Comparison of ENCODE assay signal across 15 cellular contexts in genomic region chr10:11869743-11870460, GRCh38. TPM values are rescaled to one million over a fixed set of nuclear protein-coding genes. Genes with fewer than 3 reads are reported as not detected.
A peak's percentile ranks its signal among the peaks of the same experiment; 100 is the strongest.
DNase-seq lines count a peak whose midpoint lies in the region; ATAC-seq and TF ChIP-seq lines count a peak whose summit lies in the region.
"Had no signal": no experiment of that assay in that cellular context is flagged by ENCODE, and none has a peak within 500 bp of the region (broad histone marks: within the 10 kb centered on the region; RNA-seq: fewer than 3 reads in every experiment).

No MANE protein-coding gene starts in this region.

- no peak overlapping the region for H3K14ac ChIP-seq in mesenchymal stem cell (ENCODE audit: low read length in 2 of 2)

- TF ChIP-seq CTCF in RWPE2 (IDR thresholded peaks at IDR 0.05; ENCODE audit: poor library complexity, severe bottlenecking) (no peak), tibial artery (IDR thresholded peaks at IDR 0.05) (no peak), endothelial cell (IDR thresholded peaks at IDR 0.05; ENCODE audit: unreplicated experiment) (no peak)

- peak overlapping the region in 1 of 2 experiments; percentile 63 for H3K18ac ChIP-seq in mesenchymal stem cell (ENCODE audit: low read depth in 1 of 2, low read length in 2 of 2)

- no peak overlapping the region for H3K4me2 ChIP-seq in mesenchymal stem cell (ENCODE audit: low read length, poor library complexity, severe bottlenecking)

- no peaks in the 10 kb centered on the region for H3K36me3 Mint-ChIP-seq in endothelial cell (ENCODE audit: low read depth, unreplicated experiment)

- no peak overlapping the region for H2BK5ac ChIP-seq in mesenchymal stem cell (ENCODE audit: low read depth, low read length, poor library complexity, severe bottlenecking)

- H3K27ac ChIP-seq in RWPE2 (ENCODE audit: poor library complexity, severe bottlenecking) (peak overlapping the region; percentile 98), epithelial cell of prostate (peak overlapping the region; percentile 97), mesenchymal stem cell (ENCODE audit: low read length, poor library complexity, severe bottlenecking) (no peak overlapping the region), tibial artery (no peak overlapping the region)

- no peak overlapping the region for H3K9ac ChIP-seq in mesenchymal stem cell (ENCODE audit: low read length)

- peaks cover 7% of the 10 kb centered on the region for H3K27me3 Mint-ChIP-seq in endothelial cell (ENCODE audit: unreplicated experiment)

- no peak overlapping the region for H2BK12ac ChIP-seq in mesenchymal stem cell (ENCODE audit: low read length in 2 of 2)

- no peak for DNase-seq in RWPE2 (ENCODE audit: low spot score)
- no peak for DNase-seq in epithelial cell of prostate (ENCODE audit: low read depth, low spot score)
- DNase-seq in mesenchymal stem cell: peak; percentile 8
- DNase-seq in tibial artery: no peak
- DNase-seq in endothelial cell (ENCODE audit: low spot score): no peak
- DNase-seq: activated CD4-positive, alpha-beta T cell treated with anti-CD3 and anti-CD28 coated beads, Interleukin-2, amount 10 ng/mL, durations not matched to agents 24 days and 14 days; activated T-cell treated with anti-CD3 and anti-CD28 coated beads, Interleukin-2, amount 50 U/mL, for 48 hours; anterior cingulate cortex; midbrain; NCI-H510A; PC-3 had no signal

- H3K9me3 ChIP-seq in RWPE2 (ENCODE audit: severe bottlenecking) (no peaks in the 10 kb centered on the region), mesenchymal stem cell (ENCODE audit: control insufficient read depth, low read length) (no peaks in the 10 kb centered on the region), tibial artery (no peaks in the 10 kb centered on the region)
- H3K9me3 ChIP-seq: prostate gland had no signal

- peaks cover 12% of the 10 kb centered on the region for H3K4me1 Mint-ChIP-seq in endothelial cell (ENCODE audit: unreplicated experiment)

- no peak overlapping the region for H3K4me3 Mint-ChIP-seq in endothelial cell (ENCODE audit: unreplicated experiment)
- H3K4me3 Mint-ChIP-seq: activated CD4-positive, alpha-beta T cell treated with anti-CD3 and anti-CD28 coated beads, Interleukin-2, amount 10 ng/mL, durations not matched to agents 24 days and 14 days; T-helper 1 cell treated with Interleukin-12 subunit alpha and Interleukin-12 subunit beta and Interleukin-4 antibody, amounts not matched to agents 30 μg/mL and 1 μg/mL, for 36 hours had no signal

- 72% methylated on average over 54 of the region's 78 CpGs for WGBS in mesenchymal stem cell

- no peak overlapping the region for H2AK5ac ChIP-seq in mesenchymal stem cell (ENCODE audit: low read length, severe bottlenecking)

- H3K4ac ChIP-seq in mesenchymal stem cell (ENCODE audit: low read depth in 1 of 2, low read length in 2 of 2): no peak overlapping the region

- H3K27me3 ChIP-seq in RWPE2 (ENCODE audit: insufficient read depth, poor library complexity, severe bottlenecking) (no peaks in the 10 kb centered on the region), mesenchymal stem cell (ENCODE audit: control insufficient read depth in 1 of 2, insufficient read depth in 1 of 2, low read length in 2 of 2) (no peaks in the 10 kb centered on the region), tibial artery (peaks cover 0 to 10% of the 10 kb centered on the region in 2 donors)

- H2BK15ac ChIP-seq in mesenchymal stem cell (ENCODE audit: low read depth, poor library complexity, severe bottlenecking): no peak overlapping the region

- no peaks in the 10 kb centered on the region for H3K9me3 Mint-ChIP-seq in endothelial cell (ENCODE audit: unreplicated experiment)
- H3K9me3 Mint-ChIP-seq: activated CD4-positive, alpha-beta T cell treated with anti-CD3 and anti-CD28 coated beads, Interleukin-2, amount 10 ng/mL, durations not matched to agents 24 days and 14 days; T-helper 1 cell treated with Interleukin-12 subunit alpha and Interleukin-12 subunit beta and Interleukin-4 antibody, amounts not matched to agents 30 μg/mL and 1 μg/mL, for 36 hours had no signal

- intact Hi-C loops in tibial artery (cut with DNase I; ENCODE audit: low total_unique reads): no loop called here

- ATAC-seq in RWPE2 (ENCODE audit: low read depth): no peak
- ATAC-seq in HG02938 (IDR thresholded peaks at IDR 0.05; ENCODE audit: unreplicated experiment): no peak
- no peak for ATAC-seq in HG02759 (IDR thresholded peaks at IDR 0.05; ENCODE audit: unreplicated experiment)
- ATAC-seq: PC-3 had no signal

- no peak overlapping the region for H2BK120ac ChIP-seq in mesenchymal stem cell (ENCODE audit: low read depth, low read length)

- H3K23ac ChIP-seq in mesenchymal stem cell (ENCODE audit: low read length in 2 of 2): no peak overlapping the region

- H3K4me1 ChIP-seq in RWPE2 (ENCODE audit: insufficient read depth, poor library complexity, severe bottlenecking) (peaks cover 11% of the 10 kb centered on the region), mesenchymal stem cell (ENCODE audit: control insufficient read depth, insufficient read depth, low read depth, low read length) (peaks cover 4% of the 10 kb centered on the region), tibial artery (peaks cover 0 to 16% (median 10%) of the 10 kb centered on the region in 4 donors)

- no peak overlapping the region for H4K91ac ChIP-seq in mesenchymal stem cell (ENCODE audit: low read length)

- H3K4me3 ChIP-seq in RWPE2 (ENCODE audit: severe bottlenecking) (no peak overlapping the region), mesenchymal stem cell (ENCODE audit: insufficient read depth in 1 of 2, low read depth in 1 of 2, low read length in 2 of 2) (peak overlapping the region in 1 of 2 experiments; percentile 29), tibial artery (peak overlapping the region; percentile 5 to 43)
- H3K4me3 ChIP-seq: prostate gland had no signal

- H3K36me3 ChIP-seq in RWPE2 (ENCODE audit: low read depth) (peaks cover 70% of the 10 kb centered on the region), mesenchymal stem cell (ENCODE audit: control insufficient read depth in 1 of 2, insufficient read depth in 2 of 2, low read depth in 1 of 2, low read length in 2 of 2) (peaks cover 0 to 37% of the 10 kb centered on the region in 2 experiments), tibial artery (peaks cover 0 to 20% (median 0%) of the 10 kb centered on the region in 3 donors)

- H4K8ac ChIP-seq in mesenchymal stem cell (ENCODE audit: low read length): no peak overlapping the region

- peaks cover 3% of the 10 kb centered on the region for H3K79me1 ChIP-seq in mesenchymal stem cell (replicated peaks; ENCODE audit: low read length, poor library complexity, severe bottlenecking)

- no peak overlapping the region for H3K27ac Mint-ChIP-seq in endothelial cell (ENCODE audit: unreplicated experiment)
- H3K27ac Mint-ChIP-seq: activated CD4-positive, alpha-beta T cell treated with anti-CD3 and anti-CD28 coated beads, Interleukin-2, amount 10 ng/mL, durations not matched to agents 24 days and 14 days; T-helper 1 cell treated with Interleukin-12 subunit alpha and Interleukin-12 subunit beta and Interleukin-4 antibody, amounts not matched to agents 30 μg/mL and 1 μg/mL, for 36 hours had no signal

- no peak overlapping the region for H2AFZ ChIP-seq in mesenchymal stem cell (ENCODE audit: low read depth, low read length)

RNA-seq across cellular contexts. Expression of gene PROSER2, which starts 46.7 kb away (rescaled TPM):
- 1.7 TPM for polyA plus RNA-seq in mesenchymal stem cell (2013, experiment 1 of 2)
- 2.0 TPM for polyA plus RNA-seq in mesenchymal stem cell (2013, experiment 2 of 2)
- 5.7 TPM for total RNA-seq in endothelial cell (ENCODE audit: unreplicated experiment)

Comparison
In these comparisons a context has a peak if more than half of its experiments do, and no peak if none do; other contexts are left out.
1. H3K27ac ChIP-seq: peak in RWPE2 (single experiment) and epithelial cell of prostate (single experiment); none in mesenchymal stem cell (single experiment) and tibial artery (0 of 2).